ENCODE assay signal across 8 cellular contexts in the genomic region with DNA sequence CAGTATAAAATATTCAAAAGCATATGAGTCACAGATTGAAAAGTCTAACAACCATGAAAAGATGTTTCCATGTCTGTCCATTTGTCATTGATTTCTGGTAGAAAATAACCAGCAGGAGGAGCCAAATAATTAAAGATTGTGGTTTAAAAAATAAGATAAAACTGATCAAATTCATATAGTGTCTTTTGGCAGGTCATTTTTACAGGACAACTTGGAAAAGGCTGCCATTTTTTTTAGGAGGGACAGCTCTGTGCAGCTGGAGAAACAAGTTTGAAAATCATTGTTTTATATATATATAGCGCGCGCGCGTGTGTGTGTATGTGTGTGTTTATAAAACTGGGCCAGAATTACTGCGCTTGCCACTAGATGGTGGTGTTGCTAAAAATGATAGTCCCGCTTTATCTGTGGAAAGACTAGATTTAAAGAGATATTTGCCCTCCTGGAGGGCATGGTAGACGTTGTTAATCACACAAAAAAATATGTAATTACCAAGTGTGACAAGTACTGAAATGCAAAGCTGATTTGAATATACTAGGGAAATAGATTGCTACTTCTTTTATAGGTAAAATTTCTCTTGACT. TPM values are rescaled to one million over a fixed set of nuclear protein-coding genes. Genes with fewer than 3 reads are reported as not detected.
A peak's percentile ranks its signal among the peaks of the same experiment; 100 is the strongest.
DNase-seq lines count a peak whose midpoint lies in the region; ATAC-seq, FAIRE-seq and TF ChIP-seq lines count a peak whose summit lies in the region.

No MANE protein-coding gene starts in this region.

- WGBS in gastroesophageal sphincter (ENCODE audit: low coverage in 1 of 2), 2 donors: 0 to 1% methylated on average over 8 of the region's 8 CpGs
- WGBS in pancreas, 2 donors: 0 to 1% methylated on average over 8 of the region's 8 CpGs
- WGBS in upper lobe of left lung, 2 donors: 0% methylated on average over 8 of the region's 8 CpGs

- TF ChIP-seq POLR2A in gastroesophageal sphincter (IDR thresholded peaks at IDR 0.05): no peak
- TF ChIP-seq POLR2A in upper lobe of left lung (IDR thresholded peaks at IDR 0.05): no peak

- TF ChIP-seq EP300 in gastroesophageal sphincter (IDR thresholded peaks at IDR 0.05): no peak
- TF ChIP-seq EP300 in upper lobe of left lung (IDR thresholded peaks at IDR 0.05): no peak

- DNase-seq in GM20000 (ENCODE audit: low spot score): peak; percentile 40
- DNase-seq in MM.1S: peak; percentile 84
- peak; percentile 73 to 74 for DNase-seq in SHP77 (lab: John Stamatoyannopoulos, UW)
- DNase-seq in activated naive CD4-positive, alpha-beta T cell (lab: John Stamatoyannopoulos, UW): peak in 3 of 4 experiments; percentile 24 to 59 (median 53)
- DNase-seq in pancreas: peak in 5 of 6 donors; percentile 57 to 80 (median 74)
- peak in 1 of 2 donors; percentile 79 for DNase-seq in upper lobe of left lung

- H2AFZ ChIP-seq in MM.1S (ENCODE audit: low read length): peak overlapping the region; percentile 46

- peak; percentile 20 for TF ChIP-seq CTCF in GM20000 (IDR thresholded peaks at IDR 0.05; ENCODE audit: extremely low read depth, missing control alignments)
- TF ChIP-seq CTCF in MM.1S (IDR thresholded peaks at IDR 0.05; ENCODE audit: low read length): peak; percentile 77
- TF ChIP-seq CTCF in gastroesophageal sphincter (IDR thresholded peaks at IDR 0.05): peak; percentile 66 to 84 (median 80)
- TF ChIP-seq CTCF in pancreas (IDR thresholded peaks at IDR 0.05): peak; percentile 40 to 67 (median 60)
- TF ChIP-seq CTCF in upper lobe of left lung (IDR thresholded peaks at IDR 0.05): peak; percentile 45 to 83 (median 68)

- H3K79me2 ChIP-seq in MM.1S (ENCODE audit: low read length): peaks cover 28% of the 10 kb centered on the region

- H3K27ac ChIP-seq in BLaER1 treated with 17β-estradiol and CSF1 and Interleukin-3, amounts not matched to agents 10 nM and 100 nM: peak overlapping the region in 7 of 11 experiments; percentile 60 to 99 (median 91); a peak in 10 of 22 replicates
- H3K27ac ChIP-seq in MM.1S (ENCODE audit: low read length): peak overlapping the region; percentile 85; the same call in 1 of the 2 replicates
- H3K27ac ChIP-seq in gastroesophageal sphincter: peak overlapping the region; percentile 91 to 99 (median 98)
- peak overlapping the region in 2 of 4 donors; percentile 99 to 100 for H3K27ac ChIP-seq in pancreas
- peak overlapping the region; percentile 96 to 100 (median 98) for H3K27ac ChIP-seq in upper lobe of left lung

- peak; percentile 76 for FAIRE-seq in pancreas (lab: Jason Lieb, UNC)

- H4K20me1 ChIP-seq in BLaER1 treated with 17β-estradiol and CSF1 and Interleukin-3, amounts not matched to agents 10 nM and 100 nM: no peaks in the 10 kb centered on the region
- H4K20me1 ChIP-seq in MM.1S (ENCODE audit: insufficient read depth, low read length): no peaks in the 10 kb centered on the region

- peaks cover 17% of the 10 kb centered on the region for H3F3A ChIP-seq in MM.1S (ENCODE audit: insufficient read depth, low read length)

- peak overlapping the region; percentile 38 to 76 (median 58); a peak in 17 of 20 replicates for H3K4me3 ChIP-seq in BLaER1 treated with 17β-estradiol and CSF1 and Interleukin-3, amounts not matched to agents 10 nM and 100 nM
- H3K4me3 ChIP-seq in MM.1S (ENCODE audit: low read length): peak overlapping the region; percentile 44
- H3K4me3 ChIP-seq in gastroesophageal sphincter: peak overlapping the region; percentile 17 to 26
- H3K4me3 ChIP-seq in pancreas: peak overlapping the region in 2 of 4 donors; percentile 56 to 61
- H3K4me3 ChIP-seq in upper lobe of left lung: peak overlapping the region in 3 of 4 donors; percentile 18 to 63 (median 58)

- peak overlapping the region; percentile 69 to 95 (median 88); a peak in 21 of 22 replicates for H3K4me2 ChIP-seq in BLaER1 treated with 17β-estradiol and CSF1 and Interleukin-3, amounts not matched to agents 10 nM and 100 nM
- H3K4me2 ChIP-seq in MM.1S (ENCODE audit: low read depth, low read length): peak overlapping the region; percentile 84

- peak overlapping the region in 10 of 11 experiments; percentile 26 to 95 (median 70); a peak in 11 of 22 replicates for H3K9ac ChIP-seq in BLaER1 treated with 17β-estradiol and CSF1 and Interleukin-3, amounts not matched to agents 10 nM and 100 nM
- H3K9ac ChIP-seq in MM.1S (ENCODE audit: low read length): peak overlapping the region; percentile 83; the same call in 1 of the 2 replicates

- no peaks in the 10 kb centered on the region for H3K9me3 ChIP-seq in BLaER1 treated with 17β-estradiol and CSF1 and Interleukin-3, amounts not matched to agents 10 nM and 100 nM (replicated peaks in 1 of 11)
- H3K9me3 ChIP-seq in MM.1S (replicated peaks; ENCODE audit: insufficient read depth, low read length) (no peaks in the 10 kb centered on the region), gastroesophageal sphincter (no peaks in the 10 kb centered on the region), pancreas (no peaks in the 10 kb centered on the region), upper lobe of left lung (no peaks in the 10 kb centered on the region)

- no peaks in the 10 kb centered on the region for H3K36me3 ChIP-seq in BLaER1 treated with 17β-estradiol and CSF1 and Interleukin-3, amounts not matched to agents 10 nM and 100 nM
- H3K36me3 ChIP-seq in MM.1S (replicated peaks; ENCODE audit: insufficient read depth, low read length) (no peaks in the 10 kb centered on the region), gastroesophageal sphincter (no peaks in the 10 kb centered on the region), pancreas (no peaks in the 10 kb centered on the region), upper lobe of left lung (no peaks in the 10 kb centered on the region)

- no peaks in the 10 kb centered on the region for H3K9me2 ChIP-seq in MM.1S (replicated peaks; ENCODE audit: insufficient read depth, low read length)

- intact Hi-C loops in pancreas (cut with DNase I): loop anchor here in 1 of 3 donors (5.0 to 10.0 kb wide), 2 partner anchors 111 to 339 kb away; no protein-coding TSS in a partner anchor

- ATAC-seq in gastroesophageal sphincter: peak; percentile 23
- ATAC-seq in pancreas: peak; percentile 44 to 67 (median 66)
- peak; percentile 76 to 77 for ATAC-seq in upper lobe of left lung (ENCODE audit: low FRiP score in 2 of 2)

- no peaks in the 10 kb centered on the region for H3K27me3 ChIP-seq in BLaER1 treated with 17β-estradiol and CSF1 and Interleukin-3, amounts not matched to agents 10 nM and 100 nM
- no peaks in the 10 kb centered on the region for H3K27me3 ChIP-seq in MM.1S (replicated peaks; ENCODE audit: insufficient read depth, low read length)
- peaks cover 16% of the 10 kb centered on the region for H3K27me3 ChIP-seq in gastroesophageal sphincter
- H3K27me3 ChIP-seq in pancreas: peaks cover 0 to 5% (median 0%) of the 10 kb centered on the region in 4 donors
- no peaks in the 10 kb centered on the region for H3K27me3 ChIP-seq in upper lobe of left lung

- peaks cover 34 to 53% (median 38%) of the 10 kb centered on the region in 10 experiments for H3K4me1 ChIP-seq in BLaER1 treated with 17β-estradiol and CSF1 and Interleukin-3, amounts not matched to agents 10 nM and 100 nM
- H3K4me1 ChIP-seq in MM.1S (ENCODE audit: low read length) (peaks cover 7% of the 10 kb centered on the region), gastroesophageal sphincter (peaks cover 6 to 41% (median 13%) of the 10 kb centered on the region in 3 donors), pancreas (peaks cover 5 to 12% (median 12%) of the 10 kb centered on the region in 3 donors), upper lobe of left lung (peaks cover 19 to 43% (median 24%) of the 10 kb centered on the region in 4 donors)

RNA-seq across cellular contexts. Expression of a gene that starts 1.3 kb away (rescaled TPM):
- total RNA-seq in gastroesophageal sphincter (10 to 100 TPM; 14.3 to 25.3 (median 16.8) TPM), pancreas (1 to 10 TPM; 5.2 to 8.7 (median 6.5) TPM), upper lobe of left lung (10 to 100 TPM; 18.1 to 68.1 (median 37.7) TPM)
- polyA plus RNA-seq in pancreas: 1 to 10 TPM; 5.1 to 9.4 TPM

RNA-seq across cellular contexts. Expression of a gene that starts 14.4 kb away (rescaled TPM):
- total RNA-seq in gastroesophageal sphincter (not detected), pancreas (under 1 TPM in 1 of 6 donors, not detected in 5; 0.09 TPM), upper lobe of left lung (1 to 10 TPM in 2 of 6 donors, under 1 TPM in 4; 0.26 to 3.0 (median 0.51) TPM)
- polyA plus RNA-seq in pancreas: not detected

RNA-seq across cellular contexts. Expression of a gene that starts 59.5 kb away (rescaled TPM):
- total RNA-seq in gastroesophageal sphincter: 10 to 100 TPM; 33.0 to 41.0 (median 36.1) TPM
- 10 to 100 TPM; 48.8 to 89.3 (median 65.3) TPM for total RNA-seq in pancreas
- 10 to 100 TPM; 72.3 to 73.4 TPM for polyA plus RNA-seq in pancreas
- total RNA-seq in upper lobe of left lung: 100 to 1,000 TPM in 2 of 6 donors, 10 to 100 TPM in 4; 34.1 to 116 (median 66.0) TPM

Comparison
In these comparisons a context has a peak if more than half of its experiments do, and no peak if none do; other contexts are left out.
1. CTCF ChIP-seq: peak in every context shown above with its lines; median percentile 80 in gastroesophageal sphincter; 77 in MM.1S; 68 in upper lobe of left lung; 60 in pancreas; 20 in GM20000.
2. ATAC-seq: peak in every context shown above with its lines; median percentile 76 in upper lobe of left lung; 66 in pancreas; 23 in gastroesophageal sphincter.